In genomic region chr2:54635554-54636152, GRCh38 we compare ENCODE assay signal across 9 cellular contexts.
DNase-seq lines count a peak whose midpoint lies in the region; FAIRE-seq and TF ChIP-seq lines count a peak whose summit lies in the region.
"Had no signal": no experiment of that assay in that cellular context is flagged by ENCODE, and none has a peak within 500 bp of the region (broad histone marks: within the 10 kb centered on the region; RNA-seq: fewer than 3 reads in every experiment).

No MANE protein-coding gene starts in this region.

- H3K27me3 ChIP-seq in adrenal gland (no peaks in the 10 kb centered on the region), stomach (no peaks in the 10 kb centered on the region), neuronal stem cell (ENCODE audit: control insufficient read depth in 3 of 3, insufficient read depth in 3 of 3, low read depth in 1 of 3, low read length in 3 of 3) (no peaks in the 10 kb centered on the region)

- TF ChIP-seq POLR2A in adrenal gland (IDR thresholded peaks at IDR 0.05), result no peak
- TF ChIP-seq POLR2A in stomach (IDR thresholded peaks at IDR 0.05), result no peak

- TF ChIP-seq CTCF in adrenal gland (IDR thresholded peaks at IDR 0.05) (no peak), kidney (IDR thresholded peaks at IDR 0.05; ENCODE audit: borderline replicate concordance, extremely low read depth, insufficient read depth) (no peak), stomach (IDR thresholded peaks at IDR 0.05) (no peak), CD14-positive monocyte (IDR thresholded peaks at IDR 0.05) (no peak)

- H3K9me3 Mint-ChIP-seq in CD14-positive monocyte, result no peaks in the 10 kb centered on the region

- H3K27ac ChIP-seq in adrenal gland, result peak overlapping the region; percentile 24 to 92 (median 79)
- H3K27ac ChIP-seq in kidney (ENCODE audit: low read depth in 2 of 2, low read length in 2 of 2), result peak overlapping the region; percentile 90 to 94
- peak overlapping the region; percentile 1 to 80 (median 71) for H3K27ac ChIP-seq in stomach
- H3K27ac ChIP-seq in neuronal stem cell (replicated peaks; ENCODE audit: low read length), result no peak overlapping the region

- no peak overlapping the region for H3K14ac ChIP-seq in neuronal stem cell (ENCODE audit: low read length)

- no peak overlapping the region for H3K23ac ChIP-seq in neuronal stem cell (ENCODE audit: low read depth, low read length, poor library complexity)

- H3K4ac ChIP-seq in neuronal stem cell (ENCODE audit: low read length), result no peak overlapping the region

- H2BK120ac ChIP-seq in neuronal stem cell (ENCODE audit: low read depth, low read length), result no peak overlapping the region

- no peak overlapping the region for H3K18ac ChIP-seq in neuronal stem cell (ENCODE audit: low read length)

- no peak overlapping the region for H2AK5ac ChIP-seq in neuronal stem cell (ENCODE audit: low read depth, low read length)

- DNase-seq in GM19239 (ENCODE audit: insufficient read length, low spot score), result no peak
- DNase-seq in adrenal gland, result no peak
- DNase-seq in kidney, result no peak
- DNase-seq in stomach, result no peak
- DNase-seq in stimulated activated CD4-positive, alpha-beta T cell treated with anti-CD3 and anti-CD28 coated beads, Interleukin-2, amount 100 ng/mL, for 48 hours, result no peak
- DNase-seq in CD14-positive monocyte (ENCODE audit: low spot score), result no peak
- no peak for DNase-seq in neuronal stem cell (ENCODE audit: low spot score)
- no peak for DNase-seq in stimulated activated CD4-positive, alpha-beta T cell treated with anti-CD3 and anti-CD28 coated beads, Interleukin-1b, Interleukin-23, amount 100 ng/mL, for 48 hours
- DNase-seq: activated gamma-delta T cell had no signal

- no peak overlapping the region for H3K4me2 ChIP-seq in neuronal stem cell (ENCODE audit: insufficient read depth, low read length, poor library complexity, severe bottlenecking)

- no peak overlapping the region for H2BK15ac ChIP-seq in neuronal stem cell (ENCODE audit: low read length)

- no peak overlapping the region for H2BK5ac ChIP-seq in neuronal stem cell (ENCODE audit: low read length)

- H3K9me3 ChIP-seq in adrenal gland (replicated peaks in 1 of 3), result no peaks in the 10 kb centered on the region
- H3K9me3 ChIP-seq in kidney (ENCODE audit: control insufficient read depth in 1 of 2, low read length in 2 of 2), result no peaks in the 10 kb centered on the region
- no peaks in the 10 kb centered on the region for H3K9me3 ChIP-seq in stomach
- no peaks in the 10 kb centered on the region for H3K9me3 ChIP-seq in neuronal stem cell (replicated peaks in 1 of 2; ENCODE audit: control insufficient read depth in 2 of 2, insufficient read depth in 1 of 2, low read depth in 1 of 2, low read length in 2 of 2)

- H3K4me3 Mint-ChIP-seq in CD14-positive monocyte, result no peak overlapping the region

- peaks cover 68 to 86% of the 10 kb centered on the region in 2 donors for H3K36me3 Mint-ChIP-seq in CD14-positive monocyte

- H3K36me3 ChIP-seq in adrenal gland (replicated peaks in 1 of 2) (peaks cover 0 to 77% of the 10 kb centered on the region in 2 donors), kidney (ENCODE audit: control insufficient read depth in 1 of 2, insufficient read depth in 2 of 2, low read length in 2 of 2) (peaks cover 39 to 68% of the 10 kb centered on the region in 2 donors), stomach (peaks cover 36 to 97% (median 80%) of the 10 kb centered on the region in 4 donors), neuronal stem cell (replicated peaks in 1 of 2; ENCODE audit: control insufficient read depth in 2 of 2, insufficient read depth in 2 of 2, low read length in 2 of 2) (peaks cover 24 to 100% of the 10 kb centered on the region in 2 donors)

- FAIRE-seq in GM19239 (lab: Jason Lieb, UNC), result peak; percentile 28
- FAIRE-seq in kidney (lab: Jason Lieb, UNC), result no peak

- H3K79me1 ChIP-seq in neuronal stem cell (ENCODE audit: low read depth, low read length), result no peaks in the 10 kb centered on the region

- H3K27ac Mint-ChIP-seq in CD14-positive monocyte, result no peak overlapping the region

- no peak overlapping the region for H2BK12ac ChIP-seq in neuronal stem cell (ENCODE audit: low read length)

- no peak overlapping the region for H4K8ac ChIP-seq in neuronal stem cell (ENCODE audit: low read depth, low read length)

- H3K9ac ChIP-seq in kidney (ENCODE audit: low read length in 2 of 2), result peak overlapping the region; percentile 34 to 79
- H3K9ac ChIP-seq in neuronal stem cell (ENCODE audit: low read depth, low read length, poor library complexity), result no peak overlapping the region

- H2AFZ ChIP-seq in neuronal stem cell (ENCODE audit: low read length), result no peak overlapping the region

- H3K4me3 ChIP-seq in adrenal gland (no peak overlapping the region), kidney (ENCODE audit: low read length in 2 of 2) (no peak overlapping the region), stomach (no peak overlapping the region), neuronal stem cell (ENCODE audit: low read length in 2 of 2) (no peak overlapping the region)

- H4K91ac ChIP-seq in neuronal stem cell (ENCODE audit: low read depth, low read length, poor library complexity), result no peak overlapping the region

- TF ChIP-seq EP300 in stomach (IDR thresholded peaks at IDR 0.05), result no peak

- H3K4me1 ChIP-seq in adrenal gland (replicated peaks in 1 of 2) (peaks cover 47 to 98% of the 10 kb centered on the region in 2 donors), kidney (ENCODE audit: control insufficient read depth in 1 of 2, insufficient read depth in 1 of 2, low read depth in 1 of 2, low read length in 2 of 2) (peaks cover 33 to 47% of the 10 kb centered on the region in 2 donors), stomach (peaks cover 40 to 96% (median 68%) of the 10 kb centered on the region in 4 donors), neuronal stem cell (ENCODE audit: control insufficient read depth in 2 of 2, insufficient read depth in 1 of 2, low read depth in 1 of 2, low read length in 2 of 2) (peaks cover 6 to 8% of the 10 kb centered on the region in 2 donors)

- WGBS in adrenal gland, 4 donors, result 42 to 62% (median 54%) methylated on average over 3 of the region's 3 CpGs
- WGBS in stomach, 5 donors, result 46 to 61% (median 57%) methylated on average over 3 of the region's 3 CpGs
- WGBS in neuronal stem cell (ENCODE audit: extremely low coverage in 2 of 2, insufficient read length in 2 of 2, insufficient replicate concordance in 1 of 2), 2 donors, result no CpG with 5 or more reads among the region's 3 CpGs

- H3K4me1 Mint-ChIP-seq in CD14-positive monocyte, result peaks cover 8% of the 10 kb centered on the region

- H3K27me3 Mint-ChIP-seq in CD14-positive monocyte (ENCODE audit: low read depth in 3 of 3), result peaks cover 0 to 2% (median 0%) of the 10 kb centered on the region in 3 donors

- intact Hi-C loops in adrenal gland (cut with DNase I), result no loop called here
- intact Hi-C loops in kidney (cut with DNase I), result no loop called here
- intact Hi-C loops in stomach (cut with DNase I; ENCODE audit: low total_unique reads), result no loop called here
- intact Hi-C loops in CD14-positive monocyte (cut with micrococcal nuclease), result no loop called here
